ENCODE assay signal across 1 cellular context in the genomic region with DNA sequence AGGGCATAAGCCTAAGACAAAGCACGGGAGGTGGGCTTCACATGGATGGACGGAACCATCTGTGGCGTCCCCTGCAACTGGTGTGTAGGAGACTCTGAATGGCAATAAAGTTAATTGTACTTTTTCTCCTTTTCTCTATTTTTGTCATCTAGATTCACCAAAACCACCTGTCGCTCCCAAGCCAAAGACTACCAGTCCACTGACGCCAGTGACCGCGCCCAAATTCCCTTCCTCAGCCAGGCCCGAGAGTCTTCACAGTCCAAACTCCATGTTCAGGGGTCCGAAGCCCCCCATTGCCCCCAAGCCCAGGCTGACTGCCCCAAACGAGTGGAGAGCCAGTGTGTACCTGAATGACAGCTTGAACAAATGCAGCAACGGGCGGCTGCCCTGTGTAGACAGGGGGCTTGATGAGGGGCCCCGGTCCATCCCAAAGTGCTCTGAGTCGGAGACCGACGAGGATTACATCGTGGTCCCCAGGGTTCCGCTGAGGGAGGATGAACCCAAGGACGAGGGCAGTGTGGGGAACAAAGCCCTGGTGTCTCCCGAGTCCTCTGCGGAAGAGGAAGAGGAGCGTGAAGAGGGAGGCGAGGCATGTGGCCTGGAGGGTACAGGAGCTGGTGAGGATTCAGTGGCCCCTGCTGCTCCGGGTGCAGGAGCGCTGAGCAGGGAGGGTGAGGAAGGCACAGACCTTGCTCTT.
TF ChIP-seq lines count a peak whose summit lies in the region.

A gene with protein sequence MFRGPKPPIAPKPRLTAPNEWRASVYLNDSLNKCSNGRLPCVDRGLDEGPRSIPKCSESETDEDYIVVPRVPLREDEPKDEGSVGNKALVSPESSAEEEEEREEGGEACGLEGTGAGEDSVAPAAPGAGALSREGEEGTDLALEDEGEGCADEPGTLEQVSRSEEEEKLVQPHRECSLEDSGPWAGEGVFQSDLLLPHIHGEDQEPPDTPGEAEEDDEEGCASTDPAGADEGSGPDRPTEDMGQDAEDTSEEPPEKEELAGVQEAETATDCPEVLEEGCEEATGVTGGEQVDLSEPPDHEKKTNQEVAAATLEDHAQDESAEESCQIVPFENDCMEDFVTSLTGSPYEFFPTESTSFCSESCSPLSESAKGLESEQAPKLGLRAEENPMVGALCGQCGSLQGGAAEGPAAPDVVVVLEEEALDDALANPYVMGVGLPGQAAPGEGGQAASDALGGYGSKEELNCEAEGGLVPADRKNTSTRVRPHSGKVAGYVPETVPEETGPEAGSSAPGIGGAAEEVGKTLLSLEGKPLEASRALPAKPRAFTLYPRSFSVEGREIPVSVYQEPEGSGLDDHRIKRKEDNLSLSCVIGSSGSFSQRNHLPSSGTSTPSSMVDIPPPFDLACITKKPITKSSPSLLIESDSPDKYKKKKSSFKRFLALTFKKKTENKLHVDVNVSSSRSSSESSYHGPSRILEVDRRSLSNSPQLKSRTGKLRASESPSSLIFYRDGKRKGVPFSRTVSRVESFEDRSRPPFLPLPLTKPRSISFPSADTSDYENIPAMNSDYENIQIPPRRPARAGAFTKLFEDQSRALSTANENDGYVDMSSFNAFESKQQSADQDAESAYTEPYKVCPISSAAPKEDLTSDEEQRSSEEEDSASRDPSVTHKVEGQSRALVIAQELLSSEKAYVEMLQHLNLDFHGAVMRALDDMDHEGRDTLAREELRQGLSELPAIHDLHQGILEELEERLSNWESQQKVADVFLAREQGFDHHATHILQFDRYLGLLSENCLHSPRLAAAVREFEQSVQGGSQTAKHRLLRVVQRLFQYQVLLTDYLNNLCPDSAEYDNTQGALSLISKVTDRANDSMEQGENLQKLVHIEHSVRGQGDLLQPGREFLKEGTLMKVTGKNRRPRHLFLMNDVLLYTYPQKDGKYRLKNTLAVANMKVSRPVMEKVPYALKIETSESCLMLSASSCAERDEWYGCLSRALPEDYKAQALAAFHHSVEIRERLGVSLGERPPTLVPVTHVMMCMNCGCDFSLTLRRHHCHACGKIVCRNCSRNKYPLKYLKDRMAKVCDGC (N-terminal part only) (plus strand): TSS at position 159 of the 697 bp plus-strand sequence. CDS start 110 bp downstream, at position 269.

TF ChIP-seq in WTC11, 78 proteins besides CTCF, POLR2A, EP300 and RAD21 (continued from another document):
- TF ChIP-seq OVOL2 (CRISPR knock-in tag; IDR thresholded peaks at IDR 0.05; ENCODE audit: borderline replicate concordance) (no peak), IRF1 (CRISPR knock-in tag; IDR thresholded peaks at IDR 0.05) (no peak), RELA (CRISPR knock-in tag; IDR thresholded peaks at IDR 0.05; ENCODE audit: borderline replicate concordance) (no peak), ZNF317 (CRISPR knock-in tag; IDR thresholded peaks at IDR 0.05; ENCODE audit: borderline replicate concordance, low read depth) (no peak), EMX1 (CRISPR knock-in tag; IDR thresholded peaks at IDR 0.05) (no peak), JUN (CRISPR knock-in tag; IDR thresholded peaks at IDR 0.05) (no peak), ERG (CRISPR knock-in tag; IDR thresholded peaks at IDR 0.05) (no peak)
